In genomic region chr14:21526672-21527319, GRCh38 we compare ENCODE assay signal across 1 cellular context.
TF ChIP-seq lines count a peak whose summit lies in the region.

No MANE protein-coding gene starts in this region.

TF ChIP-seq in HepG2, 621 proteins besides CTCF, POLR2A, EP300 and RAD21 (continued from another document and continues in another):
- TF ChIP-seq, protein P1, sequence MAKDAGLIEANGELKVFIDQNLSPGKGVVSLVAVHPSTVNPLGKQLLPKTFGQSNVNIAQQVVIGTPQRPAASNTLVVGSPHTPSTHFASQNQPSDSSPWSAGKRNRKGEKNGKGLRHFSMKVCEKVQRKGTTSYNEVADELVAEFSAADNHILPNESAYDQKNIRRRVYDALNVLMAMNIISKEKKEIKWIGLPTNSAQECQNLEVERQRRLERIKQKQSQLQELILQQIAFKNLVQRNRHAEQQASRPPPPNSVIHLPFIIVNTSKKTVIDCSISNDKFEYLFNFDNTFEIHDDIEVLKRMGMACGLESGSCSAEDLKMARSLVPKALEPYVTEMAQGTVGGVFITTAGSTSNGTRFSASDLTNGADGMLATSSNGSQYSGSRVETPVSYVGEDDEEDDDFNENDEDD (CRISPR knock-in tag; IDR thresholded peaks at IDR 0.05; ENCODE audit: borderline replicate concordance), result no peak
- TF ChIP-seq ZFX (CRISPR knock-in tag; IDR thresholded peaks at IDR 0.05; ENCODE audit: low read depth) (peak; percentile 95), ATAD3A (CRISPR knock-in tag; IDR thresholded peaks at IDR 0.05) (no peak), ZNF225 (CRISPR knock-in tag; IDR thresholded peaks at IDR 0.05) (0 out of 2 replicates have a peak, but pooled peaks have one; percentile 10), ZNF547 (CRISPR knock-in tag; IDR thresholded peaks at IDR 0.05) (no peak), PCBP2 (optimal IDR thresholded peaks at IDR 0.05; ENCODE audit: low read depth, low read length, poor library complexity, severe bottlenecking) (peak; percentile 30), PRDM10 (CRISPR knock-in tag; IDR thresholded peaks at IDR 0.05; ENCODE audit: low read depth) (peak; percentile 0; the same call in 1 of the 2 replicates), BRD4 (CRISPR knock-in tag; IDR thresholded peaks at IDR 0.05) (no peak), ZNF556 (CRISPR knock-in tag; IDR thresholded peaks at IDR 0.05; ENCODE audit: borderline replicate concordance) (no peak), ZNF740 (CRISPR knock-in tag; IDR thresholded peaks at IDR 0.05) (peak; percentile 53; the same call in 1 of the 2 replicates), ZNF878 (CRISPR knock-in tag; IDR thresholded peaks at IDR 0.05) (0 out of 2 replicates have a peak, but pooled peaks have one; percentile 22), ZNF775 (CRISPR knock-in tag; IDR thresholded peaks at IDR 0.05; ENCODE audit: borderline replicate concordance) (no peak), ZNF17 (CRISPR knock-in tag; IDR thresholded peaks at IDR 0.05) (no peak), ZFP36L1 (CRISPR knock-in tag; IDR thresholded peaks at IDR 0.05) (0 out of 2 replicates have a peak, but pooled peaks have one; percentile 3), IKZF5 (CRISPR knock-in tag; IDR thresholded peaks at IDR 0.05) (no peak; the same call in none of the 2 replicates), ZBTB7A (CRISPR knock-in tag; IDR thresholded peaks at IDR 0.05) (0 out of 2 replicates have a peak, but pooled peaks have one; percentile 24), ZFP36 (IDR thresholded peaks at IDR 0.05; ENCODE audit: borderline replicate concordance, low read depth, low read length, partially characterized antibody) (no peak), ZNF749 (CRISPR knock-in tag; IDR thresholded peaks at IDR 0.05; ENCODE audit: borderline replicate concordance) (no peak), KLF16 (CRISPR knock-in tag; IDR thresholded peaks at IDR 0.05) (no peak), KAT8 (CRISPR knock-in tag; IDR thresholded peaks at IDR 0.05) (peak; percentile 47), SNAI1 (CRISPR knock-in tag; IDR thresholded peaks at IDR 0.05; ENCODE audit: borderline replicate concordance) (no peak; the same call in 1 of the 2 replicates), ZNF816 (CRISPR knock-in tag; IDR thresholded peaks at IDR 0.05; ENCODE audit: borderline replicate concordance) (peak; percentile 23; the same call in 1 of the 2 replicates), HMG20A (CRISPR knock-in tag; IDR thresholded peaks at IDR 0.05; ENCODE audit: borderline replicate concordance) (no peak), NFIC (IDR thresholded peaks at IDR 0.05; ENCODE audit: low read length) (no peak), ZNF329 (CRISPR knock-in tag; IDR thresholded peaks at IDR 0.05; ENCODE audit: low read depth) (no peak), SOX5 (CRISPR knock-in tag; IDR thresholded peaks at IDR 0.05; ENCODE audit: borderline replicate concordance) (no peak), ZNF883 (CRISPR knock-in tag; IDR thresholded peaks at IDR 0.05; ENCODE audit: not compliant biosample characterization) (no peak), ZNF333 (CRISPR knock-in tag; IDR thresholded peaks at IDR 0.05; ENCODE audit: borderline replicate concordance) (no peak), ZNF549 (CRISPR knock-in tag; IDR thresholded peaks at IDR 0.05) (no peak), HOXA3 (CRISPR knock-in tag; IDR thresholded peaks at IDR 0.05) (peak; percentile 23; the same call in 1 of the 2 replicates), TP53 (CRISPR knock-in tag; conservative IDR thresholded peaks at IDR 0.05) (no peak), KLF12 (CRISPR knock-in tag; IDR thresholded peaks at IDR 0.05; ENCODE audit: borderline replicate concordance) (no peak), ZNF564 (CRISPR knock-in tag; IDR thresholded peaks at IDR 0.05) (no peak), CAMTA2 (CRISPR knock-in tag; IDR thresholded peaks at IDR 0.05; ENCODE audit: borderline replicate concordance) (no peak), MED13 (CRISPR knock-in tag; IDR thresholded peaks at IDR 0.05) (no peak), ATF6 (CRISPR knock-in tag; conservative IDR thresholded peaks at IDR 0.05) (no peak), SP2 (CRISPR knock-in tag; IDR thresholded peaks at IDR 0.05) (no peak), SALL2 (CRISPR knock-in tag; IDR thresholded peaks at IDR 0.05) (no peak)
- TF ChIP-seq, protein P2, sequence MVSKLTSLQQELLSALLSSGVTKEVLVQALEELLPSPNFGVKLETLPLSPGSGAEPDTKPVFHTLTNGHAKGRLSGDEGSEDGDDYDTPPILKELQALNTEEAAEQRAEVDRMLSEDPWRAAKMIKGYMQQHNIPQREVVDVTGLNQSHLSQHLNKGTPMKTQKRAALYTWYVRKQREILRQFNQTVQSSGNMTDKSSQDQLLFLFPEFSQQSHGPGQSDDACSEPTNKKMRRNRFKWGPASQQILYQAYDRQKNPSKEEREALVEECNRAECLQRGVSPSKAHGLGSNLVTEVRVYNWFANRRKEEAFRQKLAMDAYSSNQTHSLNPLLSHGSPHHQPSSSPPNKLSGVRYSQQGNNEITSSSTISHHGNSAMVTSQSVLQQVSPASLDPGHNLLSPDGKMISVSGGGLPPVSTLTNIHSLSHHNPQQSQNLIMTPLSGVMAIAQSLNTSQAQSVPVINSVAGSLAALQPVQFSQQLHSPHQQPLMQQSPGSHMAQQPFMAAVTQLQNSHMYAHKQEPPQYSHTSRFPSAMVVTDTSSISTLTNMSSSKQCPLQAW (CRISPR knock-in tag; IDR thresholded peaks at IDR 0.05), result no peak
- TF ChIP-seq, protein P3, sequence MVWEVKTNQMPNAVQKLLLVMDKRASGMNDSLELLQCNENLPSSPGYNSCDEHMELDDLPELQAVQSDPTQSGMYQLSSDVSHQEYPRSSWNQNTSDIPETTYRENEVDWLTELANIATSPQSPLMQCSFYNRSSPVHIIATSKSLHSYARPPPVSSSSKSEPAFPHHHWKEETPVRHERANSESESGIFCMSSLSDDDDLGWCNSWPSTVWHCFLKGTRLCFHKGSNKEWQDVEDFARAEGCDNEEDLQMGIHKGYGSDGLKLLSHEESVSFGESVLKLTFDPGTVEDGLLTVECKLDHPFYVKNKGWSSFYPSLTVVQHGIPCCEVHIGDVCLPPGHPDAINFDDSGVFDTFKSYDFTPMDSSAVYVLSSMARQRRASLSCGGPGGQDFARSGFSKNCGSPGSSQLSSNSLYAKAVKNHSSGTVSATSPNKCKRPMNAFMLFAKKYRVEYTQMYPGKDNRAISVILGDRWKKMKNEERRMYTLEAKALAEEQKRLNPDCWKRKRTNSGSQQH (CRISPR knock-in tag; IDR thresholded peaks at IDR 0.05; ENCODE audit: low read depth), result no peak
- TF ChIP-seq, protein P4, sequence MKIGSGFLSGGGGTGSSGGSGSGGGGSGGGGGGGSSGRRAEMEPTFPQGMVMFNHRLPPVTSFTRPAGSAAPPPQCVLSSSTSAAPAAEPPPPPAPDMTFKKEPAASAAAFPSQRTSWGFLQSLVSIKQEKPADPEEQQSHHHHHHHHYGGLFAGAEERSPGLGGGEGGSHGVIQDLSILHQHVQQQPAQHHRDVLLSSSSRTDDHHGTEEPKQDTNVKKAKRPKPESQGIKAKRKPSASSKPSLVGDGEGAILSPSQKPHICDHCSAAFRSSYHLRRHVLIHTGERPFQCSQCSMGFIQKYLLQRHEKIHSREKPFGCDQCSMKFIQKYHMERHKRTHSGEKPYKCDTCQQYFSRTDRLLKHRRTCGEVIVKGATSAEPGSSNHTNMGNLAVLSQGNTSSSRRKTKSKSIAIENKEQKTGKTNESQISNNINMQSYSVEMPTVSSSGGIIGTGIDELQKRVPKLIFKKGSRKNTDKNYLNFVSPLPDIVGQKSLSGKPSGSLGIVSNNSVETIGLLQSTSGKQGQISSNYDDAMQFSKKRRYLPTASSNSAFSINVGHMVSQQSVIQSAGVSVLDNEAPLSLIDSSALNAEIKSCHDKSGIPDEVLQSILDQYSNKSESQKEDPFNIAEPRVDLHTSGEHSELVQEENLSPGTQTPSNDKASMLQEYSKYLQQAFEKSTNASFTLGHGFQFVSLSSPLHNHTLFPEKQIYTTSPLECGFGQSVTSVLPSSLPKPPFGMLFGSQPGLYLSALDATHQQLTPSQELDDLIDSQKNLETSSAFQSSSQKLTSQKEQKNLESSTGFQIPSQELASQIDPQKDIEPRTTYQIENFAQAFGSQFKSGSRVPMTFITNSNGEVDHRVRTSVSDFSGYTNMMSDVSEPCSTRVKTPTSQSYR (CRISPR knock-in tag; IDR thresholded peaks at IDR 0.05; ENCODE audit: borderline replicate concordance), result peak; percentile 93; the same call in 1 of the 2 replicates
- TF ChIP-seq, protein P5, sequence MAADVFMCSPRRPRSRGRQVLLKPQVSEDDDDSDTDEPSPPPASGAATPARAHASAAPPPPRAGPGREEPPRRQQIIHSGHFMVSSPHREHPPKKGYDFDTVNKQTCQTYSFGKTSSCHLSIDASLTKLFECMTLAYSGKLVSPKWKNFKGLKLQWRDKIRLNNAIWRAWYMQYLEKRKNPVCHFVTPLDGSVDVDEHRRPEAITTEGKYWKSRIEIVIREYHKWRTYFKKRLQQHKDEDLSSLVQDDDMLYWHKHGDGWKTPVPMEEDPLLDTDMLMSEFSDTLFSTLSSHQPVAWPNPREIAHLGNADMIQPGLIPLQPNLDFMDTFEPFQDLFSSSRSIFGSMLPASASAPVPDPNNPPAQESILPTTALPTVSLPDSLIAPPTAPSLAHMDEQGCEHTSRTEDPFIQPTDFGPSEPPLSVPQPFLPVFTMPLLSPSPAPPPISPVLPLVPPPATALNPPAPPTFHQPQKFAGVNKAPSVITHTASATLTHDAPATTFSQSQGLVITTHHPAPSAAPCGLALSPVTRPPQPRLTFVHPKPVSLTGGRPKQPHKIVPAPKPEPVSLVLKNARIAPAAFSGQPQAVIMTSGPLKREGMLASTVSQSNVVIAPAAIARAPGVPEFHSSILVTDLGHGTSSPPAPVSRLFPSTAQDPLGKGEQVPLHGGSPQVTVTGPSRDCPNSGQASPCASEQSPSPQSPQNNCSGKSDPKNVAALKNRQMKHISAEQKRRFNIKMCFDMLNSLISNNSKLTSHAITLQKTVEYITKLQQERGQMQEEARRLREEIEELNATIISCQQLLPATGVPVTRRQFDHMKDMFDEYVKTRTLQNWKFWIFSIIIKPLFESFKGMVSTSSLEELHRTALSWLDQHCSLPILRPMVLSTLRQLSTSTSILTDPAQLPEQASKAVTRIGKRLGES (CRISPR knock-in tag; IDR thresholded peaks at IDR 0.05; ENCODE audit: borderline replicate concordance), result no peak
- TF ChIP-seq, protein P6, sequence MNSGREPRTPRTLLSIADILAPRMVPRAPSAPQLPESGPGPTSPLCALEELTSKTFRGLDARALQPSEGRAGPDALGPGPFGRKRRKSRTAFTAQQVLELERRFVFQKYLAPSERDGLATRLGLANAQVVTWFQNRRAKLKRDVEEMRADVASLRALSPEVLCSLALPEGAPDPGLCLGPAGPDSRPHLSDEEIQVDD (CRISPR knock-in tag; IDR thresholded peaks at IDR 0.05; ENCODE audit: borderline replicate concordance), result no peak
